Comparison of ENCODE assay signal across 21 cellular contexts in the genomic region with DNA sequence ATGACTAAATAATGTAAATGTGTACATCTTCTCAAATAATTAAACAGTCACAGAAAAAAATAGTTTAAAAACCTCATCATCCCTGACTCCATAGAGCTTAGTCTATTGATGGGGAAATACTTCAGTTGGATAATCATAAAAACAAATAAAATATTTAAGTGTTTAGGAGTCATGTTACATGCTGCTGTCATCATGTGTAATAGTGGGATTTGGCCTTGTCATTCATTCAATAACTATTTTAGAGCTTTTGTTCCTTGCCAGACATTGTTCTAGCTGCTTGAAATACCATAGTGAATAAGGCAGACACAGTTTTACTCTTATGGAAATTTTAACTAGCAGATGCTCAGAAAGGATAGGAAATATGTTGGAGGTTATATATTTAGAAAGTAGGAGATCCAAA.
DNase-seq lines count a peak whose midpoint lies in the region; ATAC-seq and TF ChIP-seq lines count a peak whose summit lies in the region.
"Had no signal": no experiment of that assay in that cellular context is flagged by ENCODE, and none has a peak within 500 bp of the region (broad histone marks: within the 10 kb centered on the region; RNA-seq: fewer than 3 reads in every experiment).

No MANE protein-coding gene starts in this region.

- ATAC-seq in activated CD8-positive, alpha-beta T cell treated with anti-CD3 and anti-CD28 coated beads, Interleukin-2, amount 10 ng/mL, durations not matched to agents 7 days and 5 days: no peak
- no peak for ATAC-seq in HG03521 (IDR thresholded peaks at IDR 0.05; ENCODE audit: unreplicated experiment)
- no peak for ATAC-seq in HG03565 (IDR thresholded peaks at IDR 0.05; ENCODE audit: unreplicated experiment)
- ATAC-seq: GM23338, mucosa of descending colon, Panc1, right lobe of liver had no signal

- TF ChIP-seq CTCF in choroid plexus epithelial cell (conservative IDR thresholded peaks at IDR 0.05; ENCODE audit: low read depth, low read length): no peak

- peaks cover 6% of the 10 kb centered on the region for H3K9me3 Mint-ChIP-seq in activated CD8-positive, alpha-beta T cell treated with anti-CD3 and anti-CD28 coated beads, Interleukin-2, amount 10 ng/mL, durations not matched to agents 7 days and 5 days (ENCODE audit: insufficient read depth)

- H3K4me3 Mint-ChIP-seq in activated CD8-positive, alpha-beta T cell treated with anti-CD3 and anti-CD28 coated beads, Interleukin-2, amount 10 ng/mL, durations not matched to agents 7 days and 5 days: no peak overlapping the region
- H3K4me3 Mint-ChIP-seq: activated naive CD8-positive, alpha-beta T cell; activated T-cell treated with anti-CD3 and anti-CD28 coated beads, Interleukin-2, amount 50 U/mL, for 24 hours; B cell; GM23338 had no signal

- CTCF ChIA-PET in activated CD8-positive, alpha-beta T cell treated with anti-CD3 and anti-CD28 coated beads, Interleukin-2, amount 10 ng/mL, durations not matched to agents 7 days and 5 days (lab: Charles Lee): interaction anchor here (0.6 kb wide), 1 partner anchor 1960 kb away, joined by 3 read pairs; no protein-coding TSS in a partner anchor

- no peaks in the 10 kb centered on the region for H3K27me3 Mint-ChIP-seq in activated CD8-positive, alpha-beta T cell treated with anti-CD3 and anti-CD28 coated beads, Interleukin-2, amount 10 ng/mL, durations not matched to agents 7 days and 5 days (ENCODE audit: low read depth)
- H3K27me3 Mint-ChIP-seq: activated naive CD8-positive, alpha-beta T cell; activated T-cell treated with anti-CD3 and anti-CD28 coated beads, Interleukin-2, amount 50 U/mL, for 24 hours had no signal

- no peak overlapping the region for H3K27ac Mint-ChIP-seq in activated CD8-positive, alpha-beta T cell treated with anti-CD3 and anti-CD28 coated beads, Interleukin-2, amount 10 ng/mL, durations not matched to agents 7 days and 5 days
- H3K27ac Mint-ChIP-seq: activated naive CD8-positive, alpha-beta T cell; activated T-cell treated with anti-CD3 and anti-CD28 coated beads, Interleukin-2, amount 50 U/mL, for 24 hours; B cell had no signal

- no peak overlapping the region for H3K4me3 ChIP-seq in choroid plexus epithelial cell (ENCODE audit: low read depth, low read length)
- H3K4me3 ChIP-seq: GM23338, left ventricle myocardium inferior, mucosa of descending colon, right lobe of liver, vagina had no signal

- POLR2A ChIA-PET in activated CD8-positive, alpha-beta T cell treated with anti-CD3 and anti-CD28 coated beads, Interleukin-2, amount 10 ng/mL, durations not matched to agents 7 days and 5 days (lab: Charles Lee): no interaction called here

- DNase-seq in DMS53 (lab: John Stamatoyannopoulos, UW) (peak; percentile 49), M059J (ENCODE audit: low read depth) (peak; percentile 60), choroid plexus epithelial cell (ENCODE audit: low read depth) (peak; percentile 62), kidney tubule cell (ENCODE audit: low spot score) (peak; percentile 24), cortex of kidney (lab: John Stamatoyannopoulos, UW) (no peak)
- DNase-seq in activated CD8-positive, alpha-beta T cell treated with anti-CD3 and anti-CD28 coated beads, Interleukin-2, amount 10 ng/mL, durations not matched to agents 7 days and 5 days: no peak
- DNase-seq: activated T-cell treated with anti-CD3 and anti-CD28 coated beads, Interleukin-2, amount 50 U/mL, for 24 hours; central memory CD4-positive, alpha-beta T cell; KG1; left ventricle myocardium inferior; mucosa of descending colon; right lobe of liver; stimulated activated CD4-positive, alpha-beta T cell treated with anti-CD3 and anti-CD28 coated beads, Interleukin-2, amount 100 ng/mL, for 48 hours; substantia nigra had no signal

- no peaks in the 10 kb centered on the region for H3K36me3 Mint-ChIP-seq in activated CD8-positive, alpha-beta T cell treated with anti-CD3 and anti-CD28 coated beads, Interleukin-2, amount 10 ng/mL, durations not matched to agents 7 days and 5 days (ENCODE audit: low read depth)

- no peaks in the 10 kb centered on the region for H3K4me1 Mint-ChIP-seq in activated CD8-positive, alpha-beta T cell treated with anti-CD3 and anti-CD28 coated beads, Interleukin-2, amount 10 ng/mL, durations not matched to agents 7 days and 5 days (ENCODE audit: low read depth)
- H3K4me1 Mint-ChIP-seq: B cell, GM23338 had no signal

Comparison
In these comparisons a context has a peak if more than half of its experiments do, and no peak if none do; other contexts are left out.
1. DNase-seq: peak in DMS53 (single experiment), M059J (single experiment), choroid plexus epithelial cell (single experiment) and kidney tubule cell (single experiment); none in activated CD8-positive, alpha-beta T cell treated with anti-CD3 and anti-CD28 coated beads, Interleukin-2, amount 10 ng/mL, durations not matched to agents 7 days and 5 days (single experiment) and cortex of kidney (single experiment).